In the genomic region with DNA sequence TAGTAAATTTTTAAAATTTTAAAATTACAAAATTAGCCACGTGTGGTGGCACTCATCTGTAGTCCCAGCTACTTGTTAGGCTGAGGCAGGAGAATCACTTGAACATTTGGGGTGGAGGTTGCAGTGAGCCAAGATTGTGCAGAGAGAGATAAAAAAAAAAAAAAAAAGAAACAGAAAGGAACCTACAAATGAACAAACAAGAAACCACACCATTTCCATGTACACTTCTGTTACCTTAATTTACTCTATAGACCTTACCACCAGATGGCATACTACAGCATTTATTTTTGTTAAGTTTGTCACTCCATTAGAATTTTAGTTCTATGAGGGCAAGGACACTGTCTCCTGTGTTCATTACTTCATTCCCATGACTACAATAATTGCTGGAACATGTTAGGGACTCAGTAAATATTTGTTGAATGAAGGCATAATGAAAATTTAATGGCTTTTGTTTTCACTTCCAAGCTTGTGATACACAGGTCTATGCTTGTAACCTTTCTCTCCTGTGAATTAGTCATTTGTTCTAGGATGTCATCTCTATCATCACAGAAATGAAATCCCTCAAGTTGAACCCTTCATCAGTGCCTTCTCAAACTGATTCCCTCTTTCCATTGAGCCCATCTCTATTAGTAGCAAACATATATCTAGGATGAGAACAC, we compare ENCODE assay signal across 1 cellular context.
TF ChIP-seq lines count a peak whose summit lies in the region.

No MANE protein-coding gene starts in this region.

TF ChIP-seq in WTC11, 78 proteins besides CTCF, POLR2A, EP300 and RAD21 (continued from another document):
- TF ChIP-seq, protein P1, sequence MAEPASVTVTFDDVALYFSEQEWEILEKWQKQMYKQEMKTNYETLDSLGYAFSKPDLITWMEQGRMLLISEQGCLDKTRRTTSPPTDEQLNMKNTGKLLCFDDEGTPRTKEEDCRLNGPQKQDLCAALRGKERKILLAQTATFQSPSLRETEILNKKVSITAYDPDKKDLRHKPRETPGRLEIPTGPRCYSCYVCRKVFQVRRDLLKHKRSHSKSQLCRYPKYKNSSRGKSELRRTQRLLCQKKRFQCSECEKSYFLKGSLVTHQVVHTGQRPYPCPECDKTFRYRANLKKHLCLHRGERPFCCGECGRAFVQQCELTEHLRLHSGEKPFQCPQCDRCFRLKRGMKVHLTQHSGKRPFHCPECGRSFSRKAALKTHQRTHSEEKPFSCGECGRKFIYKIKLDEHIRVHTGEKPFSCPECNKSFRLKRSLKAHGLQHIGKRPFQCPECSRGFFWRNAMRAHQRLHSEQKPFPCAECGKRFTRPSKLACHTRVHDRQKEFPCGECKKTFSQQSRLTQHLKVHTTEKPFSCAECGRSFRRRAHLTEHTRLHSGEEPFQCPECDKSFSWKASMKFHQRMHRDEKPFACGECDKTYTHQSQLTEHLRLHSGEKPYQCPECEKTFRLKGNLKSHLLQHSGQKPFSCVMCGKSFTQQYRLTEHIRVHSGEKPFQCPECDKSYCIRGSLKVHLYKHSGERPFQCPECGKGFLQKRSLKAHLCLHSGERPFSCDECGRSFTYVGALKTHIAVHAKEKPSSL (CRISPR knock-in tag; conservative IDR thresholded peaks at IDR 0.05) = no peak
- TF ChIP-seq NR2C2 (CRISPR knock-in tag; IDR thresholded peaks at IDR 0.05) (no peak), PRRX2 (CRISPR knock-in tag; IDR thresholded peaks at IDR 0.05) (no peak), TCF7 (CRISPR knock-in tag; IDR thresholded peaks at IDR 0.05; ENCODE audit: low read depth) (no peak), ZNF263 (CRISPR knock-in tag; IDR thresholded peaks at IDR 0.05; ENCODE audit: low read depth) (no peak), CDX4 (CRISPR knock-in tag; IDR thresholded peaks at IDR 0.05; ENCODE audit: borderline replicate concordance) (no peak), IRF2 (CRISPR knock-in tag; IDR thresholded peaks at IDR 0.05; ENCODE audit: borderline replicate concordance, low read depth) (no peak)
- TF ChIP-seq, protein P2, sequence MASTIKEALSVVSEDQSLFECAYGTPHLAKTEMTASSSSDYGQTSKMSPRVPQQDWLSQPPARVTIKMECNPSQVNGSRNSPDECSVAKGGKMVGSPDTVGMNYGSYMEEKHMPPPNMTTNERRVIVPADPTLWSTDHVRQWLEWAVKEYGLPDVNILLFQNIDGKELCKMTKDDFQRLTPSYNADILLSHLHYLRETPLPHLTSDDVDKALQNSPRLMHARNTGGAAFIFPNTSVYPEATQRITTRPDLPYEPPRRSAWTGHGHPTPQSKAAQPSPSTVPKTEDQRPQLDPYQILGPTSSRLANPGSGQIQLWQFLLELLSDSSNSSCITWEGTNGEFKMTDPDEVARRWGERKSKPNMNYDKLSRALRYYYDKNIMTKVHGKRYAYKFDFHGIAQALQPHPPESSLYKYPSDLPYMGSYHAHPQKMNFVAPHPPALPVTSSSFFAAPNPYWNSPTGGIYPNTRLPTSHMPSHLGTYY (CRISPR knock-in tag; IDR thresholded peaks at IDR 0.05) = no peak
- TF ChIP-seq, protein P3, sequence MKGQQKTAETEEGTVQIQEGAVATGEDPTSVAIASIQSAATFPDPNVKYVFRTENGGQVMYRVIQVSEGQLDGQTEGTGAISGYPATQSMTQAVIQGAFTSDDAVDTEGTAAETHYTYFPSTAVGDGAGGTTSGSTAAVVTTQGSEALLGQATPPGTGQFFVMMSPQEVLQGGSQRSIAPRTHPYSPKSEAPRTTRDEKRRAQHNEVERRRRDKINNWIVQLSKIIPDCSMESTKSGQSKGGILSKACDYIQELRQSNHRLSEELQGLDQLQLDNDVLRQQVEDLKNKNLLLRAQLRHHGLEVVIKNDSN (CRISPR knock-in tag; IDR thresholded peaks at IDR 0.05) = no peak
